ENCODE assay signal across 9 cellular contexts in the genomic region with DNA sequence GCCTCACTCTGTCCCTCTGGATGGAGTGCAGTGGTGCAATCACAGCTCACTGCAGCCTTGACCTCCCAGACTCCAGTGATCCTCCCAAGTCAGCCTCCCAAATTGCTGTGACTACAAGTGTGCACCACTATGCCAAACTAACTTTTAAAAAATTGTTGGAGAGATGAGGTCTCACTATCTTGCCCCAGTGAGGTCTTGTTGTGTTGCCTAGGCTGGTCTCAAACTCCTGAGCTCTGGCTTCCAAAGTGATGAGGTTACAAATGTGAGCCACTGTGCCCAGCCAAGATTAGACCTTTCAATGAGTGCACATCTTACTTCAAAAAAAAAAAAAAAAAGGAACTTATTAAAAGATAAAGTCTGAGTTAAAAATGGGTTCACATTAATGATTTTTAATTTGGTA.
"Had no signal": no experiment of that assay in that cellular context is flagged by ENCODE, and none has a peak within 500 bp of the region (broad histone marks: within the 10 kb centered on the region; RNA-seq: fewer than 3 reads in every experiment).

No MANE protein-coding gene starts in this region.

- DNase-seq: GM23248, GOT3, H7, HFFc6, KBM-7 had no signal

- H3K4me1 ChIP-seq: HAP-1 had no signal

- H3K9me3 ChIP-seq: HAP-1 had no signal

- H3K9ac ChIP-seq: GM23248 had no signal

- H3K27ac ChIP-seq: GM23248, HL-60 had no signal

- ATAC-seq: HCT116, HepG2 had no signal

- H3K4me3 ChIP-seq: GM23248, HAP-1 had no signal

- H3K36me3 ChIP-seq: HAP-1 had no signal
